ENCODE assay signal across 8 cellular contexts in the genomic region with DNA sequence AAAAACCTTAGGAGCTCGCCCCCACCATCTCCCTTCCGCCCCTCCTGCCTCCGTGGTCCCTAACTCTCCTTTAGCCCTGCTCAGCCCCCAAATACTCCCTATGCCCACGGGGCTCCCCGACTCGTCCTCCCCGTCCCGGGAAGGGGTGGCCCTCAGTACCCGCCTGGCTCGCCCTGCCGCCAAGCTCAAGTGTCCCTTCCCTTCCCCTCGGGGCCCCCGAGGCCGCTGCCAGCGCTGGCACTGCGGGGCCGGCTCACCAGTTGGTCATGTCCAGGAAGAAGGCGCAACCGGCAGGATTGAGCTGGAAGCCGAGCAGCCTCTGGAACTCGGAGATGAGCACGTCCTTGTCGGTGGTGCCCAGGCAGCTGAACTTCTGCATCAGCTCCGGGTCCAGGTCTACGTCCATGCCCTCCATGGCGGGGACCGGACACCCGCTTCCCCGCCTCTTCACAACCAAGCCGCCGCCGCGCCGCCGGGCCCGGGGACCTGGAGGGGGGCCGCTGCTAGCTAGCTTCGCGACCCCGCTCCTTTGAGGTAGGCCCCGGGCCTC. TPM values are rescaled to one million over a fixed set of nuclear protein-coding genes. Genes with fewer than 3 reads are reported as not detected.
DNase-seq lines count a peak whose midpoint lies in the region; ATAC-seq and TF ChIP-seq lines count a peak whose summit lies in the region.

No MANE protein-coding gene starts in this region.

- no peaks in the 10 kb centered on the region for H3K36me3 ChIP-seq in fibroblast of lung (ENCODE audit: control insufficient read depth, insufficient read depth, low read length)
- H3K36me3 ChIP-seq in neural progenitor cell: no peaks in the 10 kb centered on the region

- DNase-seq in ACHN: peak; percentile 31
- DNase-seq in T-helper 2 cell treated with Interferon-gamma antibody and Interleukin-4, amounts not matched to agents 5 μg/mL and 100 μg/mL, for 36 hours (ENCODE audit: low spot score): no peak
- peak; percentile 34 to 43 for DNase-seq in fibroblast of lung (ENCODE audit: low read depth in 2 of 2)
- no peak for DNase-seq in neural progenitor cell (ENCODE audit: low spot score)
- no peak for DNase-seq in GM03348 (ENCODE audit: low spot score)
- DNase-seq in amniotic stem cell (lab: John Stamatoyannopoulos, UW): no peak

- H3K9me3 ChIP-seq in fibroblast of lung (ENCODE audit: control insufficient read depth, insufficient read depth, low read depth, low read length) (no peaks in the 10 kb centered on the region), neural progenitor cell (ENCODE audit: low read depth) (no peaks in the 10 kb centered on the region)

- in situ Hi-C loops in ACHN (cut with HindIII; ENCODE audit: low pct_ligation_motif_present, low pct_unique_long_range_greater_than_20kb, low sequenced_read_pairs): no loop called here

- peaks cover 11% of the 10 kb centered on the region for H3K36me3 Mint-ChIP-seq in T-helper 2 cell treated with Interferon-gamma antibody and Interleukin-4, amounts not matched to agents 5 μg/mL and 100 μg/mL, for 36 hours (ENCODE audit: low read depth)
- no peaks in the 10 kb centered on the region for H3K36me3 Mint-ChIP-seq in neural progenitor cell

- peaks cover 34% of the 10 kb centered on the region for H3K4me1 Mint-ChIP-seq in T-helper 2 cell treated with Interferon-gamma antibody and Interleukin-4, amounts not matched to agents 5 μg/mL and 100 μg/mL, for 36 hours (ENCODE audit: low read depth)
- peaks cover 32% of the 10 kb centered on the region for H3K4me1 Mint-ChIP-seq in neural progenitor cell

- H2AFZ ChIP-seq in fibroblast of lung (ENCODE audit: low read length) (peak overlapping the region; percentile 90), neural progenitor cell (replicated peaks) (peak overlapping the region; percentile 86)

- H3K4me3 Mint-ChIP-seq in T-helper 2 cell treated with Interferon-gamma antibody and Interleukin-4, amounts not matched to agents 5 μg/mL and 100 μg/mL, for 36 hours: peak overlapping the region; percentile 96
- H3K4me3 Mint-ChIP-seq in neural progenitor cell: peak overlapping the region; percentile 97

- H3K27ac Mint-ChIP-seq in T-helper 2 cell treated with Interferon-gamma antibody and Interleukin-4, amounts not matched to agents 5 μg/mL and 100 μg/mL, for 36 hours: peak overlapping the region; percentile 96
- peak overlapping the region; percentile 33 for H3K27ac Mint-ChIP-seq in neural progenitor cell

- no peaks in the 10 kb centered on the region for H3F3A ChIP-seq in neural progenitor cell (ENCODE audit: low read depth)

- ATAC-seq in GM18868 (IDR thresholded peaks at IDR 0.05; ENCODE audit: unreplicated experiment) (peak; percentile 32), HG03095 (IDR thresholded peaks at IDR 0.05; ENCODE audit: unreplicated experiment) (peak; percentile 24)

- peak overlapping the region; percentile 91 for H3K9ac ChIP-seq in fibroblast of lung (ENCODE audit: insufficient read depth, low read length)
- H3K9ac ChIP-seq in neural progenitor cell: peak overlapping the region; percentile 86

- H3K4me3 ChIP-seq in fibroblast of lung (replicated peaks in 1 of 4; ENCODE audit: control extremely low read depth in 1 of 4, insufficient read depth in 1 of 4, low read depth in 3 of 4, low read length in 4 of 4) (peak overlapping the region; percentile 84 to 97 (median 92)), neural progenitor cell (peak overlapping the region; percentile 98)

- H3K79me2 ChIP-seq in fibroblast of lung (ENCODE audit: control insufficient read depth, insufficient read depth, low read length) (peaks cover 51% of the 10 kb centered on the region), neural progenitor cell (ENCODE audit: low read depth) (peaks cover 53% of the 10 kb centered on the region)

- H3K4me2 ChIP-seq in fibroblast of lung (ENCODE audit: extremely low read depth, insufficient read depth, low read length) (peak overlapping the region; percentile 84), neural progenitor cell (peak overlapping the region; percentile 83)

- H3K9me3 Mint-ChIP-seq in T-helper 2 cell treated with Interferon-gamma antibody and Interleukin-4, amounts not matched to agents 5 μg/mL and 100 μg/mL, for 36 hours: no peaks in the 10 kb centered on the region
- H3K9me3 Mint-ChIP-seq in neural progenitor cell: no peaks in the 10 kb centered on the region

- H3K27me3 ChIP-seq in fibroblast of lung (ENCODE audit: control insufficient read depth, insufficient read depth, low read length) (no peaks in the 10 kb centered on the region), neural progenitor cell (peaks cover 10% of the 10 kb centered on the region)

- TF ChIP-seq CTCF in fibroblast of lung (conservative IDR thresholded peaks at IDR 0.05 in 1 of 2, IDR thresholded peaks at IDR 0.05 in 1 of 2; ENCODE audit: low read depth in 1 of 2, low read length in 2 of 2) (no peak), neural progenitor cell (IDR thresholded peaks at IDR 0.05) (no peak)

- H3K27ac ChIP-seq in fibroblast of lung (ENCODE audit: insufficient read depth, low read length): peak overlapping the region; percentile 84
- no peak overlapping the region for H3K27ac ChIP-seq in neural progenitor cell

- H3K4me1 ChIP-seq in fibroblast of lung (ENCODE audit: control insufficient read depth, extremely low read depth, insufficient read depth, low read length) (peaks cover 2% of the 10 kb centered on the region), neural progenitor cell (peaks cover 7% of the 10 kb centered on the region)

- no peaks in the 10 kb centered on the region for H3K27me3 Mint-ChIP-seq in T-helper 2 cell treated with Interferon-gamma antibody and Interleukin-4, amounts not matched to agents 5 μg/mL and 100 μg/mL, for 36 hours (ENCODE audit: low read depth)
- H3K27me3 Mint-ChIP-seq in neural progenitor cell (ENCODE audit: insufficient read depth, low read depth): peaks cover 3% of the 10 kb centered on the region

- H4K20me1 ChIP-seq in fibroblast of lung (ENCODE audit: control insufficient read depth, extremely low read depth, insufficient read depth, low read length) (peaks cover 2% of the 10 kb centered on the region), neural progenitor cell (ENCODE audit: low read depth) (peaks cover 42% of the 10 kb centered on the region)

RNA-seq across cellular contexts. Expression of gene ILRUN, which starts 0.3 kb away (rescaled TPM):
- total RNA-seq in fibroblast of lung (51.6 and 60.1 TPM in 2 replicates), neural progenitor cell (ENCODE audit: low replicate concordance) (33.2 and 41.8 TPM in 2 replicates)
- 44.1 and 49.9 TPM in 2 replicates for polyA plus RNA-seq in fibroblast of lung
- 46.5 and 48.2 TPM in 2 replicates for polyA plus RNA-seq in fibroblast of lung (2012)
- polyA minus RNA-seq in fibroblast of lung (ENCODE audit: low replicate concordance): 90.4 and 90.6 TPM in 2 replicates

Comparison
In these comparisons a context has a peak if more than half of its experiments do, and no peak if none do; other contexts are left out.
1. DNase-seq: peak in ACHN (single experiment) and fibroblast of lung (2 of 2); none in T-helper 2 cell treated with Interferon-gamma antibody and Interleukin-4, amounts not matched to agents 5 μg/mL and 100 μg/mL, for 36 hours (single experiment), neural progenitor cell (single experiment), GM03348 (single experiment) and amniotic stem cell (single experiment).